In the genomic region with DNA sequence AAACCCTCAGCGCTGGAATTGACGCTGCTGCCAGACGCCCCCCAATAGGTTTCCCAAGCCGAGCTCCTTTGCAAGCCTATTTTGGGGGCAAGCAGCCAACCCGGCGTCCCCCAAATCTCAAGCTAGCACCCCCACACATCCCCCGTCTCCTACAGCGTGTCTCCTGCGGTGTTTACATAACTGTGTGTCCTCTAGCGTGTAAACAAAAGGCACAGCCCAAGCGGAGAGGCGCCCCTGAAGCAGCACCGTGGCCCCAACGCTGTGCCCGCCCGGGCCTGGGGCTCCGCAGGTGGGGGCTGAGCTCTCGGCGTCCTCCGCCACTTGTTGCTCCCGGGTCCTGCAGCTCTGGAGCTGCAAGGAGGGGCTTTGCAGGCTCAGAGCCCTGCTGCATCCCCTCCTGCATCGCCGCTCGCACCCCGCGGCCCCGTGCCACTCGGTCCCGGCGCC, we compare ENCODE assay signal across 10 cellular contexts. TPM values are rescaled to one million over a fixed set of nuclear protein-coding genes. Genes with fewer than 3 reads are reported as not detected.
DNase-seq lines count a peak whose midpoint lies in the region; ATAC-seq and TF ChIP-seq lines count a peak whose summit lies in the region.
"Had no signal": no experiment of that assay in that cellular context is flagged by ENCODE, and none has a peak within 500 bp of the region (broad histone marks: within the 10 kb centered on the region; RNA-seq: fewer than 3 reads in every experiment).

No MANE protein-coding gene starts in this region.

- DNase-seq in activated naive CD8-positive, alpha-beta T cell treated with anti-CD3 and anti-CD28 coated beads for 36 hours: peak; percentile 6
- no peak for DNase-seq in activated naive CD8-positive, alpha-beta T cell treated with anti-CD3 and anti-CD28 coated beads, Interleukin-2, amount 50 U/mL, for 24 hours
- DNase-seq in cardiac fibroblast (ENCODE audit: low read depth in 2 of 2) (no peak), lung (ENCODE audit: low spot score) (no peak), upper lobe of right lung (no peak), NCI-H1092 treated with DMSO at 0.1 percent for 48 hours (lab: John Stamatoyannopoulos, UW) (no peak), SHP77 treated with DMSO at 0.1 percent for 48 hours (lab: John Stamatoyannopoulos, UW) (no peak)
- DNase-seq in natural killer cell treated with Interleukin-12 subunit alpha and Interleukin-12 subunit beta and Interleukin-15 and Interleukin-18, amount 100 ng/mL, for 72 hours (ENCODE audit: low spot score): no peak
- DNase-seq: activated CD4-positive, CD25-positive, alpha-beta regulatory T cell treated with anti-CD3 and anti-CD28 coated beads, Interleukin-2, amount 50 U/mL, for 72 hours; effector CD8-positive, alpha-beta T cell had no signal

- H3K9me3 Mint-ChIP-seq in activated naive CD8-positive, alpha-beta T cell treated with anti-CD3 and anti-CD28 coated beads for 36 hours: peaks cover 1% of the 10 kb centered on the region
- H3K9me3 Mint-ChIP-seq in activated naive CD8-positive, alpha-beta T cell treated with anti-CD3 and anti-CD28 coated beads, Interleukin-2, amount 50 U/mL, for 24 hours: peaks cover 3% of the 10 kb centered on the region
- H3K9me3 Mint-ChIP-seq in natural killer cell treated with Interleukin-12 subunit alpha and Interleukin-12 subunit beta and Interleukin-15 and Interleukin-18, amount 100 ng/mL, for 72 hours: peaks cover 2% of the 10 kb centered on the region

- H3K27me3 ChIP-seq in lung (ENCODE audit: control insufficient read depth, insufficient read depth): no peaks in the 10 kb centered on the region
- peaks cover 11% of the 10 kb centered on the region for H3K27me3 ChIP-seq in upper lobe of right lung

- H3K4me1 ChIP-seq in lung (ENCODE audit: control insufficient read depth in 2 of 2, insufficient read depth in 2 of 2, low read length in 2 of 2) (peaks cover 4 to 8% of the 10 kb centered on the region in 2 donors), upper lobe of right lung (peaks cover 23% of the 10 kb centered on the region)

- H3K4me1 Mint-ChIP-seq in activated naive CD8-positive, alpha-beta T cell treated with anti-CD3 and anti-CD28 coated beads for 36 hours: peaks cover 8% of the 10 kb centered on the region
- H3K4me1 Mint-ChIP-seq in activated naive CD8-positive, alpha-beta T cell treated with anti-CD3 and anti-CD28 coated beads, Interleukin-2, amount 50 U/mL, for 24 hours: peaks cover 5% of the 10 kb centered on the region
- peaks cover 0 to 3% of the 10 kb centered on the region in 2 donors for H3K4me1 Mint-ChIP-seq in natural killer cell treated with Interleukin-12 subunit alpha and Interleukin-12 subunit beta and Interleukin-15 and Interleukin-18, amount 100 ng/mL, for 72 hours (ENCODE audit: low read depth in 2 of 2)

- H3K27ac Mint-ChIP-seq in activated naive CD8-positive, alpha-beta T cell treated with anti-CD3 and anti-CD28 coated beads for 36 hours: no peak overlapping the region
- no peak overlapping the region for H3K27ac Mint-ChIP-seq in activated naive CD8-positive, alpha-beta T cell treated with anti-CD3 and anti-CD28 coated beads, Interleukin-2, amount 50 U/mL, for 24 hours
- H3K27ac Mint-ChIP-seq in natural killer cell treated with Interleukin-12 subunit alpha and Interleukin-12 subunit beta and Interleukin-15 and Interleukin-18, amount 100 ng/mL, for 72 hours: no peak overlapping the region

- H3K36me3 Mint-ChIP-seq in activated naive CD8-positive, alpha-beta T cell treated with anti-CD3 and anti-CD28 coated beads for 36 hours: no peaks in the 10 kb centered on the region
- no peaks in the 10 kb centered on the region for H3K36me3 Mint-ChIP-seq in activated naive CD8-positive, alpha-beta T cell treated with anti-CD3 and anti-CD28 coated beads, Interleukin-2, amount 50 U/mL, for 24 hours (ENCODE audit: low read depth)
- no peaks in the 10 kb centered on the region for H3K36me3 Mint-ChIP-seq in natural killer cell treated with Interleukin-12 subunit alpha and Interleukin-12 subunit beta and Interleukin-15 and Interleukin-18, amount 100 ng/mL, for 72 hours

- no peak for ATAC-seq in activated naive CD8-positive, alpha-beta T cell treated with anti-CD3 and anti-CD28 coated beads, Interleukin-2, amount 50 U/mL, for 24 hours
- ATAC-seq in lung (ENCODE audit: insufficient read depth, low FRiP score): no peak
- ATAC-seq in upper lobe of right lung: no peak
- ATAC-seq in natural killer cell treated with Interleukin-12 subunit alpha and Interleukin-12 subunit beta and Interleukin-15 and Interleukin-18, amount 100 ng/mL, for 72 hours: no peak

- H3K9me3 ChIP-seq in lung (ENCODE audit: control insufficient read depth in 2 of 2, insufficient read depth in 1 of 2, low read length in 1 of 2): peaks cover 0 to 2% of the 10 kb centered on the region in 2 donors
- no peaks in the 10 kb centered on the region for H3K9me3 ChIP-seq in upper lobe of right lung

- intact Hi-C loops in upper lobe of right lung (cut with DNase I): no loop called here

- H3K4me3 Mint-ChIP-seq in activated naive CD8-positive, alpha-beta T cell treated with anti-CD3 and anti-CD28 coated beads for 36 hours: no peak overlapping the region
- H3K4me3 Mint-ChIP-seq in activated naive CD8-positive, alpha-beta T cell treated with anti-CD3 and anti-CD28 coated beads, Interleukin-2, amount 50 U/mL, for 24 hours: no peak overlapping the region
- no peak overlapping the region for H3K4me3 Mint-ChIP-seq in natural killer cell treated with Interleukin-12 subunit alpha and Interleukin-12 subunit beta and Interleukin-15 and Interleukin-18, amount 100 ng/mL, for 72 hours

- TF ChIP-seq CTCF in cardiac fibroblast (IDR thresholded peaks at IDR 0.05; ENCODE audit: low read depth, low read length): no peak
- TF ChIP-seq CTCF in lung (IDR thresholded peaks at IDR 0.05; ENCODE audit: control extremely low read depth, extremely low read depth): no peak
- no peak for TF ChIP-seq CTCF in upper lobe of right lung (IDR thresholded peaks at IDR 0.05)

- peaks cover 55% of the 10 kb centered on the region for H3K27me3 Mint-ChIP-seq in activated naive CD8-positive, alpha-beta T cell treated with anti-CD3 and anti-CD28 coated beads for 36 hours
- peaks cover 42% of the 10 kb centered on the region for H3K27me3 Mint-ChIP-seq in activated naive CD8-positive, alpha-beta T cell treated with anti-CD3 and anti-CD28 coated beads, Interleukin-2, amount 50 U/mL, for 24 hours
- peaks cover 16 to 26% of the 10 kb centered on the region in 2 donors for H3K27me3 Mint-ChIP-seq in natural killer cell treated with Interleukin-12 subunit alpha and Interleukin-12 subunit beta and Interleukin-15 and Interleukin-18, amount 100 ng/mL, for 72 hours

- 1 to 2% methylated on average over 30 of the region's 30 CpGs for WGBS in lung, 2 donors

- peak overlapping the region; percentile 40 to 76 for H3K27ac ChIP-seq in lung (ENCODE audit: low read depth in 1 of 2, low read length in 1 of 2)
- peak overlapping the region; percentile 73 for H3K27ac ChIP-seq in upper lobe of right lung

- no peaks in the 10 kb centered on the region for H3K36me3 ChIP-seq in lung (ENCODE audit: control insufficient read depth in 2 of 2, insufficient read depth in 2 of 2, low read length in 2 of 2)
- H3K36me3 ChIP-seq in upper lobe of right lung: no peaks in the 10 kb centered on the region

- H3K4me3 ChIP-seq in cardiac fibroblast (replicated peaks in 1 of 2; ENCODE audit: low read depth in 2 of 2, low read length in 2 of 2): peak overlapping the region; percentile 19 to 51
- H3K4me3 ChIP-seq in lung: peak overlapping the region; percentile 83
- peak overlapping the region; percentile 71 for H3K4me3 ChIP-seq in upper lobe of right lung

RNA-seq across cellular contexts. Expression of gene CADM1, which starts 1.6 kb away (rescaled TPM):
- not detected for total RNA-seq in activated naive CD8-positive, alpha-beta T cell treated with anti-CD3 and anti-CD28 coated beads for 36 hours
- total RNA-seq in lung (100 to 1,000 TPM in 1 of 2 donors, 10 to 100 TPM in 1; 91.3 to 243 TPM), upper lobe of right lung (222 TPM)
- 10 to 100 TPM; 31.7 to 64.6 TPM for polyA plus RNA-seq in lung
- 1 to 10 TPM in 1 of 2 donors, under 1 TPM in 1; 0.50 to 1.0 TPM for total RNA-seq in natural killer cell treated with Interleukin-12 subunit alpha and Interleukin-12 subunit beta and Interleukin-15 and Interleukin-18, amount 100 ng/mL, for 72 hours

Comparison
In these comparisons a context has a peak if more than half of its experiments do, and no peak if none do; other contexts are left out.
1. RNA of gene CADM1, which starts 1.6 kb away (total RNA-seq): 91.3 to 243 TPM in lung and 222 TPM in upper lobe of right lung (single experiment); 0.50 to 1.0 TPM in natural killer cell treated with Interleukin-12 subunit alpha and Interleukin-12 subunit beta and Interleukin-15 and Interleukin-18, amount 100 ng/mL, for 72 hours and not detected in activated naive CD8-positive, alpha-beta T cell treated with anti-CD3 and anti-CD28 coated beads for 36 hours; every median in the first group is over 10 times any median in the second.
2. Peak in every context shown above with its lines, with median percentiles within 50 percentile points of each other: H3K4me3 ChIP-seq.